16 cellular contexts compared by ENCODE assay signal in genomic region chr15:31503758-31504461, GRCh38.
"Had no signal": no experiment of that assay in that cellular context is flagged by ENCODE, and none has a peak within 500 bp of the region (broad histone marks: within the 10 kb centered on the region; RNA-seq: fewer than 3 reads in every experiment).

No MANE protein-coding gene starts in this region.

- ATAC-seq: sciatic nerve, T-cell had no signal

- H3K9me3 Mint-ChIP-seq: activated CD4-positive, alpha-beta memory T cell treated with anti-CD3 and anti-CD28 coated beads, Interleukin-2, amount 10 ng/mL, durations not matched to agents 7 days and 5 days had no signal

- H3K4me1 Mint-ChIP-seq: activated CD4-positive, alpha-beta memory T cell treated with anti-CD3 and anti-CD28 coated beads, Interleukin-2, amount 10 ng/mL, durations not matched to agents 7 days and 5 days; endodermal cell had no signal

- H3K36me3 Mint-ChIP-seq: activated naive CD8-positive, alpha-beta T cell treated with anti-CD3 and anti-CD28 coated beads for 36 hours; naive B cell; T-cell had no signal

- H3K27me3 Mint-ChIP-seq: T-cell had no signal

- H3K27ac Mint-ChIP-seq: activated CD4-positive, alpha-beta memory T cell treated with anti-CD3 and anti-CD28 coated beads, Interleukin-2, amount 10 ng/mL, durations not matched to agents 7 days and 5 days; activated naive CD8-positive, alpha-beta T cell treated with anti-CD3 and anti-CD28 coated beads for 36 hours; endodermal cell; T-cell had no signal

- H3K4me3 Mint-ChIP-seq: activated CD4-positive, alpha-beta memory T cell treated with anti-CD3 and anti-CD28 coated beads, Interleukin-2, amount 10 ng/mL, durations not matched to agents 7 days and 5 days; activated naive CD8-positive, alpha-beta T cell treated with anti-CD3 and anti-CD28 coated beads for 36 hours; endodermal cell; naive B cell; T-cell had no signal

- DNase-seq: activated CD4-positive, alpha-beta memory T cell treated with anti-CD3 and anti-CD28 coated beads, Interleukin-2, amount 10 ng/mL, durations not matched to agents 7 days and 5 days; activated CD4-positive, alpha-beta T cell treated with anti-CD3 and anti-CD28 coated beads for 48 hours; activated CD4-positive, CD25-positive, alpha-beta regulatory T cell; activated naive CD4-positive, alpha-beta T cell; activated naive CD8-positive, alpha-beta T cell treated with anti-CD3 and anti-CD28 coated beads for 36 hours; amniotic stem cell; endodermal cell; foreskin melanocyte; kidney; naive B cell; SHP77 treated with DMSO at 0.1 percent for 48 hours; SK-N-SH; stimulated activated naive CD4-positive, alpha-beta T cell treated with Interleukin-2 at 50 U/mL for 16 hours; T-cell; T-helper 9 cell had no signal
